Comparison of ENCODE assay signal across 16 cellular contexts in the genomic region with DNA sequence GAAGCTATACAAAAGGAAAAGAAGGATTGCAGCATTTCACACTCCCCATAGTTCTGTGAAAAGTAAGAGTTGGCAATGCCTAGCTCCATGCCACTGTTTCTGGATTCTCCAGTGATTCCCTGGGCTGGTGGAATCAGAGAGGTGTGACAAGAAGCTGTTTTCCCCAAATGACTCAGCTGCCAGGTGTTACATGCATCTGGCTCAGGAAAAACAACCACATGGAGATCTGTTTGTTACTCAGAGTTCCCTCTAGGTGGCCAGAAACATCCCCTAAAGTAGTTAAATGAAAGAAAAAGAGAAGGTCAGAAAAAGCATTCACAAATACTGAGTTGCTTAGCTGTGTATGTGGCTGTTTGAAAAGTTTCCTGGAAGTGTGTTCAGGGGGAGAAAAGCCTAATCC.
DNase-seq lines count a peak whose midpoint lies in the region; ATAC-seq, FAIRE-seq and TF ChIP-seq lines count a peak whose summit lies in the region.
"Had no signal": no experiment of that assay in that cellular context is flagged by ENCODE, and none has a peak within 500 bp of the region (broad histone marks: within the 10 kb centered on the region; RNA-seq: fewer than 3 reads in every experiment).

No MANE protein-coding gene starts in this region.

- no peak for TF ChIP-seq POLR2A in breast epithelium (IDR thresholded peaks at IDR 0.05)

- peaks cover 5% of the 10 kb centered on the region for H3K4me1 Mint-ChIP-seq in MCF 10A (ENCODE audit: insufficient read depth, unreplicated experiment)
- H3K4me1 Mint-ChIP-seq: memory B cell had no signal

- POLR2A ChIA-PET in MCF 10A (lab: Yijun Ruan, JAX), result no interaction called here

- CTCF ChIA-PET in MCF 10A (lab: Yijun Ruan, JAX), result interaction anchor here (0.6 to 3.8 kb wide), 9 partner anchors 14 to 535 kb away, joined by 3 to 35 read pairs (median 4); no protein-coding TSS in a partner anchor

- peak; percentile 28 for DNase-seq in MCF 10A (ENCODE audit: unreplicated experiment)
- no peak for DNase-seq in breast epithelium (ENCODE audit: low spot score in 2 of 2)
- DNase-seq in adipocyte (ENCODE audit: low read depth), result peak; percentile 6
- peak; percentile 43 for DNase-seq in urothelium cell line (ENCODE audit: low spot score)
- DNase-seq in GM19240 (ENCODE audit: insufficient read length, low spot score), result no peak
- no peak for DNase-seq in NCI-H2196 (lab: John Stamatoyannopoulos, UW; ENCODE audit: unreplicated experiment)
- DNase-seq: activated CD4-positive, alpha-beta memory T cell treated with anti-CD3 and anti-CD28 coated beads for 36 hours; activated naive CD4-positive, alpha-beta T cell treated with anti-CD3 and anti-CD28 coated beads for 36 hours; EL; stimulated activated CD4-positive, alpha-beta T cell treated with anti-CD3 and anti-CD28 coated beads, Interleukin-2, amount 100 ng/mL, for 24 hours; stomach had no signal

- BruUV-seq in MCF 10A (replicated peaks; lab: Mats Ljungman, UMichigan), result no TSS peak

- H3K4me1 ChIP-seq in breast epithelium (no peaks in the 10 kb centered on the region), adipocyte (ENCODE audit: control insufficient read depth, insufficient read depth, low read length) (no peaks in the 10 kb centered on the region)
- H3K4me1 ChIP-seq: parathyroid adenoma, stomach had no signal

- H3K27me3 ChIP-seq in breast epithelium, result no peaks in the 10 kb centered on the region
- peaks cover 21% of the 10 kb centered on the region for H3K27me3 ChIP-seq in adipocyte (replicated peaks; ENCODE audit: control insufficient read depth, insufficient read depth, low read length)
- H3K27me3 ChIP-seq: stomach had no signal

- no peak overlapping the region for H3K4me3 Mint-ChIP-seq in MCF 10A (ENCODE audit: unreplicated experiment)
- H3K4me3 Mint-ChIP-seq: activated CD4-positive, alpha-beta memory T cell treated with anti-CD3 and anti-CD28 coated beads for 36 hours; activated naive CD4-positive, alpha-beta T cell treated with anti-CD3 and anti-CD28 coated beads for 36 hours; memory B cell had no signal

- H3K36me3 ChIP-seq in breast epithelium (no peaks in the 10 kb centered on the region), adipocyte (ENCODE audit: control insufficient read depth, insufficient read depth, low read length, severe bottlenecking) (no peaks in the 10 kb centered on the region)
- H3K36me3 ChIP-seq: stomach had no signal

- no peak overlapping the region for H3K27ac Mint-ChIP-seq in MCF 10A (ENCODE audit: low read depth, unreplicated experiment)
- H3K27ac Mint-ChIP-seq: activated CD4-positive, alpha-beta memory T cell treated with anti-CD3 and anti-CD28 coated beads for 36 hours; activated naive CD4-positive, alpha-beta T cell treated with anti-CD3 and anti-CD28 coated beads for 36 hours; memory B cell had no signal

- no peak overlapping the region for H3K27ac ChIP-seq in breast epithelium
- H3K27ac ChIP-seq: parathyroid adenoma, stomach had no signal

- H3K9me3 Mint-ChIP-seq in MCF 10A (ENCODE audit: unreplicated experiment), result no peaks in the 10 kb centered on the region
- H3K9me3 Mint-ChIP-seq: activated CD4-positive, alpha-beta memory T cell treated with anti-CD3 and anti-CD28 coated beads for 36 hours; activated naive CD4-positive, alpha-beta T cell treated with anti-CD3 and anti-CD28 coated beads for 36 hours; memory B cell had no signal

- peak; percentile 52 for ATAC-seq in HG03039 (IDR thresholded peaks at IDR 0.05; ENCODE audit: unreplicated experiment)
- ATAC-seq in GM19397 (IDR thresholded peaks at IDR 0.05; ENCODE audit: unreplicated experiment), result no peak

- H3K36me3 Mint-ChIP-seq in MCF 10A (ENCODE audit: insufficient read depth, unreplicated experiment), result no peaks in the 10 kb centered on the region
- H3K36me3 Mint-ChIP-seq: activated CD4-positive, alpha-beta memory T cell treated with anti-CD3 and anti-CD28 coated beads for 36 hours; memory B cell had no signal

- intact Hi-C loops in MCF 10A (cut with micrococcal nuclease) (no loop called here), breast epithelium (cut with DNase I; ENCODE audit: low total_unique reads) (no loop called here)

- H3K27me3 Mint-ChIP-seq in MCF 10A (ENCODE audit: insufficient read depth, unreplicated experiment), result peaks cover 46% of the 10 kb centered on the region
- H3K27me3 Mint-ChIP-seq: activated CD4-positive, alpha-beta memory T cell treated with anti-CD3 and anti-CD28 coated beads for 36 hours had no signal

- H3K9me3 ChIP-seq in breast epithelium, result no peaks in the 10 kb centered on the region
- H3K9me3 ChIP-seq in adipocyte (ENCODE audit: control insufficient read depth, low read length), result no peaks in the 10 kb centered on the region
- H3K9me3 ChIP-seq: stomach had no signal

- TF ChIP-seq CTCF in MCF 10A (IDR thresholded peaks at IDR 0.05; ENCODE audit: unreplicated experiment) (no peak), breast epithelium (IDR thresholded peaks at IDR 0.05) (no peak)

- no peak for FAIRE-seq in urothelium cell line (lab: Jason Lieb, UNC)
- FAIRE-seq: GM19239 had no signal

- H3K9ac ChIP-seq in adipocyte (ENCODE audit: low read length), result no peak overlapping the region
- H3K9ac ChIP-seq: parathyroid adenoma had no signal

- H3K4me3 ChIP-seq in breast epithelium, result no peak overlapping the region
- H3K4me3 ChIP-seq in adipocyte (ENCODE audit: low read length), result no peak overlapping the region
- H3K4me3 ChIP-seq: stomach had no signal

Comparison
In these comparisons a context has a peak if more than half of its experiments do, and no peak if none do; other contexts are left out.
1. DNase-seq: peak in MCF 10A (single experiment), adipocyte (single experiment) and urothelium cell line (single experiment); none in breast epithelium (0 of 2), GM19240 (single experiment) and NCI-H2196 (single experiment).